In genomic region chr12:47757840-47758583, GRCh38 we compare ENCODE assay signal across 9 cellular contexts. TPM values are rescaled to one million over a fixed set of nuclear protein-coding genes. Genes with fewer than 3 reads are reported as not detected.
DNase-seq lines count a peak whose midpoint lies in the region; ATAC-seq, FAIRE-seq and TF ChIP-seq lines count a peak whose summit lies in the region.
"Had no signal": no experiment of that assay in that cellular context is flagged by ENCODE, and none has a peak within 500 bp of the region (broad histone marks: within the 10 kb centered on the region; RNA-seq: fewer than 3 reads in every experiment).

No MANE protein-coding gene starts in this region.

- H3K27ac ChIP-seq in K562 (ENCODE audit: extremely low read depth, low read depth, low read length): no peak overlapping the region
- H3K27ac ChIP-seq in kidney (ENCODE audit: low read depth in 2 of 2, low read length in 2 of 2): peak overlapping the region; percentile 81 to 92

- in situ Hi-C loops in K562 (cut with MboI): no loop called here

- no peaks in the 10 kb centered on the region for H3K9me1 ChIP-seq in K562 (ENCODE audit: control insufficient read depth, insufficient read depth, low read length)

- peaks cover 22 to 37% (median 37%) of the 10 kb centered on the region in 3 donors for H3K4me1 Mint-ChIP-seq in IgD-negative memory B cell
- H3K4me1 Mint-ChIP-seq in stimulated activated naive B cell treated with anti-CD40 and anti-IgM and Interleukin-4, amounts not matched to agents 10 μg/mL and 1 μg/mL and 100 μg/mL, for 72 hours: peaks cover 55 to 75% of the 10 kb centered on the region in 2 donors

- FAIRE-seq in K562 (lab: Jason Lieb, UNC) (no peak), kidney (lab: Jason Lieb, UNC) (no peak), GM12891 (lab: Jason Lieb, UNC) (no peak)

- H3K4me2 ChIP-seq in K562 (ENCODE audit: insufficient read depth, low read length): peak overlapping the region; percentile 88

- H4K20me1 ChIP-seq in K562 (replicated peaks; ENCODE audit: control insufficient read depth, insufficient read depth, low read length): no peaks in the 10 kb centered on the region

- TF ChIP-seq CTCF in K562 (IDR thresholded peaks at IDR 0.05 in 2 of 3, conservative IDR thresholded peaks at IDR 0.05 in 1 of 3; ENCODE audit: insufficient read depth in 2 of 3, low read depth in 1 of 3, low read length in 3 of 3) (no peak), kidney (IDR thresholded peaks at IDR 0.05; ENCODE audit: borderline replicate concordance, extremely low read depth, insufficient read depth) (no peak)

- H2AFZ ChIP-seq in K562 (ENCODE audit: low read depth, low read length): 0 out of 2 replicates have a peak overlapping the region, but pooled peaks have one; percentile 97

- H3K79me2 ChIP-seq in K562 (ENCODE audit: control insufficient read depth, insufficient read depth, low read length): no peaks in the 10 kb centered on the region

- H3K9me3 Mint-ChIP-seq in IgD-negative memory B cell: no peaks in the 10 kb centered on the region
- H3K9me3 Mint-ChIP-seq in stimulated activated naive B cell treated with anti-CD40 and anti-IgM and Interleukin-4, amounts not matched to agents 10 μg/mL and 1 μg/mL and 100 μg/mL, for 72 hours: no peaks in the 10 kb centered on the region

- 55% methylated on average over 17 of the region's 20 CpGs for WGBS in K562 (ENCODE audit: insufficient coverage, low coverage, missing lambda C conversion rate)

- TF ChIP-seq EP300 in K562 (IDR thresholded peaks at IDR 0.05; ENCODE audit: low read length): no peak

- H3K36me3 ChIP-seq in K562 (ENCODE audit: control insufficient read depth, insufficient read depth, low read length) (no peaks in the 10 kb centered on the region), kidney (ENCODE audit: control insufficient read depth in 1 of 2, insufficient read depth in 2 of 2, low read length in 2 of 2) (peaks cover 2 to 12% of the 10 kb centered on the region in 2 donors)

- no TSS peak for BruUV-seq in K562 (replicated peaks; lab: Mats Ljungman, UMichigan)

- H3K4me3 ChIP-seq in K562 (peak overlapping the region; percentile 57), kidney (ENCODE audit: low read length in 2 of 2) (peak overlapping the region; percentile 54 to 73)

- H3K9me3 ChIP-seq in K562 (replicated peaks; ENCODE audit: control insufficient read depth, insufficient read depth, low read depth, low read length) (no peaks in the 10 kb centered on the region), kidney (ENCODE audit: control insufficient read depth in 1 of 2, low read length in 2 of 2) (no peaks in the 10 kb centered on the region)

- POLR2A ChIA-PET in K562 (lab: Yijun Ruan, JAX): interaction anchor here (0.8 to 2.3 kb wide), 11 partner anchors 9 to 83 kb away, joined by 3 to 7 read pairs (median 4); partner anchors contain the start of gene RPAP3

- H3K4me1 ChIP-seq in K562 (replicated peaks in 1 of 2; ENCODE audit: control insufficient read depth in 2 of 2, insufficient read depth in 2 of 2, low read length in 2 of 2): peaks cover 14 to 25% of the 10 kb centered on the region in 2 experiments; a peak in 4 of 5 replicates
- peaks cover 52 to 54% of the 10 kb centered on the region in 2 donors for H3K4me1 ChIP-seq in kidney (ENCODE audit: control insufficient read depth in 1 of 2, insufficient read depth in 1 of 2, low read depth in 1 of 2, low read length in 2 of 2)

- no peaks in the 10 kb centered on the region for H3K27me3 ChIP-seq in K562 (ENCODE audit: control insufficient read depth in 2 of 2, insufficient read depth in 2 of 2, low read length in 2 of 2)

- no peaks in the 10 kb centered on the region for H3K27me3 Mint-ChIP-seq in IgD-negative memory B cell
- no peaks in the 10 kb centered on the region for H3K27me3 Mint-ChIP-seq in stimulated activated naive B cell treated with anti-CD40 and anti-IgM and Interleukin-4, amounts not matched to agents 10 μg/mL and 1 μg/mL and 100 μg/mL, for 72 hours

- DNase-seq in K562 (ENCODE audit: extremely low read depth in 1 of 4, low spot score in 3 of 4) (no peak), kidney (peak; percentile 89), SKM-1 treated with dmso at 0.1 percent for 144 hours (lab: John Stamatoyannopoulos, UW; ENCODE audit: unreplicated experiment) (no peak), NOMO-1 (lab: John Stamatoyannopoulos, UW; ENCODE audit: unreplicated experiment in 2 of 2) (no peak), activated gamma-delta T cell treated with Interleukin-2 at 50 U/mL for 16 hours (no peak), GM12891 (ENCODE audit: insufficient read length, low spot score) (no peak)
- no peak for DNase-seq in stimulated activated naive B cell treated with anti-CD40 and anti-IgM and Interleukin-4, amounts not matched to agents 10 μg/mL and 1 μg/mL and 100 μg/mL, for 72 hours
- DNase-seq: foreskin melanocyte had no signal

- no peak for ATAC-seq in K562
- no peak for ATAC-seq in stimulated activated naive B cell treated with anti-CD40 and anti-IgM and Interleukin-4, amounts not matched to agents 10 μg/mL and 1 μg/mL and 100 μg/mL, for 72 hours (replicated peaks)

- no peak for TF ChIP-seq RAD21 in K562 (CRISPR knock-in tag; conservative IDR thresholded peaks at IDR 0.05 in 1 of 2, IDR thresholded peaks at IDR 0.05 in 1 of 2)

- H3K27ac Mint-ChIP-seq in IgD-negative memory B cell: peak overlapping the region in 2 of 3 donors; percentile 15 to 35
- peak overlapping the region; percentile 86 for H3K27ac Mint-ChIP-seq in stimulated activated naive B cell treated with anti-CD40 and anti-IgM and Interleukin-4, amounts not matched to agents 10 μg/mL and 1 μg/mL and 100 μg/mL, for 72 hours

- CTCF ChIA-PET in K562 (lab: Yijun Ruan, JAX; ENCODE audit: low intra/inter-chr PET ratio): interaction anchor here (0.6 to 1.4 kb wide), 4 partner anchors 21 to 1961 kb away, joined by 3 to 4 read pairs (median 3); no protein-coding TSS in a partner anchor

- intact Hi-C loops in K562 (cut with micrococcal nuclease) (no loop called here), kidney (cut with DNase I) (no loop called here)

- TF ChIP-seq POLR2A in K562 (conservative IDR thresholded peaks at IDR 0.05) (no peak), GM12891 (IDR thresholded peaks at IDR 0.05; ENCODE audit: low read depth, low read length) (no peak)

- H3K36me3 Mint-ChIP-seq in IgD-negative memory B cell: no peaks in the 10 kb centered on the region
- peaks cover 0 to 3% of the 10 kb centered on the region in 2 donors for H3K36me3 Mint-ChIP-seq in stimulated activated naive B cell treated with anti-CD40 and anti-IgM and Interleukin-4, amounts not matched to agents 10 μg/mL and 1 μg/mL and 100 μg/mL, for 72 hours

- H3K9ac ChIP-seq in K562 (ENCODE audit: insufficient read depth in 1 of 2, low read depth in 2 of 2, low read length in 2 of 2) (peak overlapping the region; percentile 76 to 88; a peak in 3 of 4 replicates), kidney (ENCODE audit: low read length in 2 of 2) (peak overlapping the region; percentile 57 to 76)

- H3K4me3 Mint-ChIP-seq in IgD-negative memory B cell: peak overlapping the region in 3 of 4 donors; percentile 80 to 90 (median 88)
- peak overlapping the region; percentile 76 to 93 for H3K4me3 Mint-ChIP-seq in stimulated activated naive B cell treated with anti-CD40 and anti-IgM and Interleukin-4, amounts not matched to agents 10 μg/mL and 1 μg/mL and 100 μg/mL, for 72 hours

RNA-seq across cellular contexts. Expression of gene RAPGEF3, which starts 0.7 kb away (rescaled TPM):
- polyA plus RNA-seq in IgD-negative memory B cell (0.26 TPM), K562 (2011; rRNA removed) (0.38 and 0.61 TPM in 2 replicates), K562 (2014; fragmentation: Illumina TruSeq; extraction: Trizol) (0.37 and 0.43 TPM in 2 replicates), K562 (2014; fragmentation: Nextera tagmentation; extraction: Ambion mirVana) (under 1 TPM in 1 of 2 experiments, not detected in 1; 0.03 TPM), K562 (2014; rRNA removed) (0.44 and 1.1 TPM in 2 replicates), kidney (ENCODE audit: insufficient read depth, low read depth, low replicate concordance) (84.3 TPM)
- total RNA-seq in K562 (2011; cell fraction: chromatin; rRNA removed; ENCODE audit: low replicate concordance): 1.5 and 4.3 TPM in 2 replicates
- 2.2 and 2.3 TPM in 2 replicates for total RNA-seq in K562 (2011; cell fraction: nucleolus; rRNA removed)
- total RNA-seq in K562 (2011; cell fraction: nucleoplasm; rRNA removed): 1.7 and 2.3 TPM in 2 replicates
- total RNA-seq in K562 (2014; rRNA removed) (0.45 and 0.78 TPM in 2 replicates), K562 (2014; rRNA removed; fragmentation: Illumina TruSeq; extraction: Trizol) (0.15 and 0.16 TPM in 2 replicates), K562 (2015; rRNA removed; fragmentation: Illumina TruSeq; extraction: Trizol) (0.15 and 0.33 TPM in 2 replicates), K562 (2021) (0.78 and 1.3 TPM in 2 replicates), kidney (179 TPM)
- 0.49 and 0.50 TPM in 2 replicates for polyA plus RNA-seq in K562 (2011; cell fraction: cytosol; rRNA removed)
- 2.9 and 5.0 TPM in 2 replicates for polyA plus RNA-seq in K562 (2011; cell fraction: nucleus; rRNA removed)
- 0.76 and 2.1 TPM in 2 replicates for polyA plus RNA-seq in K562 (2012)
- 0.60 and 0.78 TPM in 2 replicates for polyA minus RNA-seq in K562 (2011; rRNA and poly(A)+ RNA removed)
- not detected in 2 replicates for polyA minus RNA-seq in K562 (2011; cell fraction: cytosol; rRNA and poly(A)+ RNA removed)
- 1.3 and 3.3 TPM in 2 replicates for polyA minus RNA-seq in K562 (2011; cell fraction: nucleus; rRNA and poly(A)+ RNA removed)
- polyA plus RNA-seq in GM12891 (2012; ENCODE audit: low read depth, missing spikeins): 0.47 TPM

RNA-seq across cellular contexts. Expression of gene SLC48A1, which starts 15.0 kb away (rescaled TPM):
- polyA plus RNA-seq in IgD-negative memory B cell (21.7 TPM), K562 (2011; rRNA removed) (10.7 and 15.7 TPM in 2 replicates), K562 (2014; fragmentation: Illumina TruSeq; extraction: Trizol) (28.6 and 30.4 TPM in 2 replicates), K562 (2014; fragmentation: Nextera tagmentation; extraction: Ambion mirVana) (10 to 100 TPM; 23.5 to 26.9 TPM), K562 (2014; rRNA removed) (18.7 and 23.6 TPM in 2 replicates), kidney (ENCODE audit: insufficient read depth, low read depth, low replicate concordance) (56.9 TPM)
- total RNA-seq in K562 (2011; cell fraction: chromatin; rRNA removed; ENCODE audit: low replicate concordance): 18.5 and 36.8 TPM in 2 replicates
- 31.2 and 31.5 TPM in 2 replicates for total RNA-seq in K562 (2011; cell fraction: nucleolus; rRNA removed)
- total RNA-seq in K562 (2011; cell fraction: nucleoplasm; rRNA removed): 45.5 and 69.2 TPM in 2 replicates
- total RNA-seq in K562 (2014; rRNA removed) (16.3 and 25.4 TPM in 2 replicates), K562 (2014; rRNA removed; fragmentation: Illumina TruSeq; extraction: Trizol) (13.1 and 18.3 TPM in 2 replicates), K562 (2015; rRNA removed; fragmentation: Illumina TruSeq; extraction: Trizol) (16.1 and 16.2 TPM in 2 replicates), K562 (2021) (37.5 and 41.9 TPM in 2 replicates), kidney (69.9 TPM)
- polyA plus RNA-seq in K562 (2011; cell fraction: cytosol; rRNA removed): 16.7 and 26.0 TPM in 2 replicates
- polyA plus RNA-seq in K562 (2011; cell fraction: nucleus; rRNA removed): 25.7 and 35.1 TPM in 2 replicates
- polyA plus RNA-seq in K562 (2012): 22.2 and 44.4 TPM in 2 replicates
- 7.6 and 8.9 TPM in 2 replicates for polyA minus RNA-seq in K562 (2011; rRNA and poly(A)+ RNA removed)
- 14.8 and 17.6 TPM in 2 replicates for polyA minus RNA-seq in K562 (2011; cell fraction: cytosol; rRNA and poly(A)+ RNA removed)
- polyA minus RNA-seq in K562 (2011; cell fraction: nucleus; rRNA and poly(A)+ RNA removed): 6.9 and 11.6 TPM in 2 replicates
- polyA plus RNA-seq in GM12891 (2012; ENCODE audit: low read depth, missing spikeins): 1.0 TPM

RNA-seq across cellular contexts. Expression of gene ENDOU, which starts 32.7 kb away (rescaled TPM):
- not detected for polyA plus RNA-seq in IgD-negative memory B cell
- total RNA-seq in K562 (2011; cell fraction: chromatin; rRNA removed; ENCODE audit: low replicate concordance): not detected in 2 replicates
- not detected in 2 replicates for total RNA-seq in K562 (2011; cell fraction: nucleolus; rRNA removed)
- total RNA-seq in K562 (2011; cell fraction: nucleoplasm; rRNA removed): not detected in 2 replicates
- 0.04 TPM in 1 of 2 replicates, not detected in the other for total RNA-seq in K562 (2014; rRNA removed)
- total RNA-seq in K562 (2014; rRNA removed; fragmentation: Illumina TruSeq; extraction: Trizol): not detected in 2 replicates
- total RNA-seq in K562 (2015; rRNA removed; fragmentation: Illumina TruSeq; extraction: Trizol): not detected in 2 replicates
- not detected in 2 replicates for total RNA-seq in K562 (2021)
- 0.03 TPM in 1 of 2 replicates, not detected in the other for polyA plus RNA-seq in K562 (2011; rRNA removed)
- polyA plus RNA-seq in K562 (2011; cell fraction: cytosol; rRNA removed): 0.04 TPM in 1 of 2 replicates, not detected in the other
- polyA plus RNA-seq in K562 (2011; cell fraction: nucleus; rRNA removed): 0.16 TPM in 1 of 2 replicates, not detected in the other
- polyA plus RNA-seq in K562 (2012): 0.17 TPM in 1 of 2 replicates, not detected in the other
- not detected in 2 replicates for polyA plus RNA-seq in K562 (2014; fragmentation: Illumina TruSeq; extraction: Trizol)
- polyA plus RNA-seq in K562 (2014; fragmentation: Nextera tagmentation; extraction: Ambion mirVana): not detected
- not detected in 2 replicates for polyA plus RNA-seq in K562 (2014; rRNA removed)
- 0.12 TPM in 1 of 2 replicates, not detected in the other for polyA minus RNA-seq in K562 (2011; rRNA and poly(A)+ RNA removed)
- not detected in 2 replicates for polyA minus RNA-seq in K562 (2011; cell fraction: cytosol; rRNA and poly(A)+ RNA removed)
- polyA minus RNA-seq in K562 (2011; cell fraction: nucleus; rRNA and poly(A)+ RNA removed): not detected in 2 replicates
- total RNA-seq in kidney: 0.91 TPM
- 0.28 TPM for polyA plus RNA-seq in kidney (ENCODE audit: insufficient read depth, low read depth, low replicate concordance)
- 0.12 TPM for polyA plus RNA-seq in GM12891 (2012; ENCODE audit: low read depth, missing spikeins)

RNA-seq across cellular contexts. Expression of gene RPAP3, which starts 52.2 kb away (rescaled TPM):
- 46.0 TPM for polyA plus RNA-seq in IgD-negative memory B cell
- 20.5 and 93.3 TPM in 2 replicates for total RNA-seq in K562 (2011; cell fraction: chromatin; rRNA removed; ENCODE audit: low replicate concordance)
- total RNA-seq in K562 (2011; cell fraction: nucleolus; rRNA removed): 6.8 and 10.9 TPM in 2 replicates
- total RNA-seq in K562 (2011; cell fraction: nucleoplasm; rRNA removed): 27.2 and 35.5 TPM in 2 replicates
- 34.2 and 44.0 TPM in 2 replicates for total RNA-seq in K562 (2014; rRNA removed)
- total RNA-seq in K562 (2014; rRNA removed; fragmentation: Illumina TruSeq; extraction: Trizol): 68.9 and 93.0 TPM in 2 replicates
- total RNA-seq in K562 (2015; rRNA removed; fragmentation: Illumina TruSeq; extraction: Trizol): 70.2 and 75.8 TPM in 2 replicates
- 54.1 and 57.1 TPM in 2 replicates for total RNA-seq in K562 (2021)
- polyA plus RNA-seq in K562 (2011; rRNA removed): 31.2 and 50.6 TPM in 2 replicates
- 4.7 and 9.4 TPM in 2 replicates for polyA plus RNA-seq in K562 (2011; cell fraction: cytosol; rRNA removed)
- polyA plus RNA-seq in K562 (2011; cell fraction: nucleus; rRNA removed): 7.0 and 13.4 TPM in 2 replicates
- 39.9 and 43.0 TPM in 2 replicates for polyA plus RNA-seq in K562 (2012)
- polyA plus RNA-seq in K562 (2014; fragmentation: Illumina TruSeq; extraction: Trizol): 74.4 and 92.1 TPM in 2 replicates
- polyA plus RNA-seq in K562 (2014; fragmentation: Nextera tagmentation; extraction: Ambion mirVana): 10 to 100 TPM; 40.0 to 50.9 TPM
- polyA plus RNA-seq in K562 (2014; rRNA removed): 62.4 and 69.0 TPM in 2 replicates
- polyA minus RNA-seq in K562 (2011; rRNA and poly(A)+ RNA removed): 39.2 and 49.2 TPM in 2 replicates
- polyA minus RNA-seq in K562 (2011; cell fraction: cytosol; rRNA and poly(A)+ RNA removed): 14.5 and 19.5 TPM in 2 replicates
- 19.5 and 30.1 TPM in 2 replicates for polyA minus RNA-seq in K562 (2011; cell fraction: nucleus; rRNA and poly(A)+ RNA removed)
- total RNA-seq in kidney: 20.6 TPM
- 15.6 TPM for polyA plus RNA-seq in kidney (ENCODE audit: insufficient read depth, low read depth, low replicate concordance)
- 16.6 TPM for polyA plus RNA-seq in GM12891 (2012; ENCODE audit: low read depth, missing spikeins)

Comparison
In these comparisons a context has a peak if more than half of its experiments do, and no peak if none do; other contexts are left out.
1. RNA of gene RAPGEF3, which starts 0.7 kb away (polyA plus RNA-seq): 84.3 TPM in kidney (single experiment); 0.03 to 5.0 TPM in K562 and 0.26 TPM in IgD-negative memory B cell (single experiment); every median in the first group is over 10 times any median in the second.